ENCODE assay signal across 27 cellular contexts in the genomic region with DNA sequence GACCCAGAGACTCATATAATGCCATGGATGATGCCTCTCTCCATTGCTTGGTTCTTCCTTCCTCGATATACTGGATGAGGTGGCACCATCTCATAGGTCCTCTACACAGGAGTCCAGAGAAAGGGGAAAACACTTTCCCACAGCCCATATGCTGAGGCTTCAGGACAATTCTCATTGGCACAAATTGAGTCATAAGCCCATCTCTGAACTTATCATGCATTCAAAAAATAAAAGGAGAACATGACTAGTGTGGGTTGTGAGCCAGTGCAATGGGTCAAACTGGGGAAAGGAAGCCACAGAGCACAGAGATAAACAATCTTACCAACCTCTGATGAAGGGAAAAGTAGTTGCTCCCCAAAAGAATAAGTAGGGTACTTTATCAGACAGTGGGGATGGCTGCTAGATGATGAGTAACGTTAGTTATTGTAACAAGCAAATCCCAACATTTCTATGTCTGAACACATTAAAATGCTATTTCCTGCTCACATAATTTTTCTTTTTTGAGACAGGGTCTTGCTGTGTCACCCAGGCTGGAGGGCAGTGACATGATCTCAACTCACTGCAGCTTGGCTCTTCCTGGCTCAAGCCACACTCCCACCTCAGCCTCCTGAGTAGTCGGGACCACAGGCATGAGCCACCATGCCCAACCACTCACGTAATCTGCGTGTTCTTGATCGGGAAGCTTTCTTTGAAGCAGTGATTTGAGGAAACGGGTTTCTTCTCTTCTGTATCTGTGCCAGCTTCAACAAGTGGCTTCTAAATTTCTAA. TPM values are rescaled to one million over a fixed set of nuclear protein-coding genes. Genes with fewer than 3 reads are reported as not detected.
DNase-seq lines count a peak whose midpoint lies in the region; ATAC-seq, FAIRE-seq and TF ChIP-seq lines count a peak whose summit lies in the region.
"Had no signal": no experiment of that assay in that cellular context is flagged by ENCODE, and none has a peak within 500 bp of the region (broad histone marks: within the 10 kb centered on the region; RNA-seq: fewer than 3 reads in every experiment).

No MANE protein-coding gene starts in this region.

- no peak overlapping the region for H2BK15ac ChIP-seq in IMR-90 (ENCODE audit: low read depth, low read length)

- in situ Hi-C loops in GM23248 (cut with MboI) = no loop called here
- in situ Hi-C loops in IMR-90 (cut with MboI; ENCODE audit: low sequenced_read_pairs) = no loop called here

- H3K79me2 ChIP-seq in GM23248 (ENCODE audit: insufficient read depth) = no peaks in the 10 kb centered on the region

- no peaks in the 10 kb centered on the region; a peak in 1 of 4 replicates for H3K79me1 ChIP-seq in IMR-90 (ENCODE audit: low read depth in 1 of 2, low read length in 2 of 2)

- peaks cover 11% of the 10 kb centered on the region for H3K36me3 Mint-ChIP-seq in activated T-helper 17 cell treated with anti-CD3 and anti-CD28 coated beads, Interleukin-2, amount 50 U/mL, for 72 hours (ENCODE audit: low read depth)

- no peak overlapping the region for H4K5ac ChIP-seq in IMR-90 (ENCODE audit: low read depth, low read length)

- H3K36me3 ChIP-seq in GM23248 (ENCODE audit: low read depth) = no peaks in the 10 kb centered on the region
- peaks cover 5% of the 10 kb centered on the region for H3K36me3 ChIP-seq in IMR-90 (ENCODE audit: control insufficient read depth, insufficient read depth, low read length)
- H3K36me3 ChIP-seq in kidney (ENCODE audit: control insufficient read depth in 1 of 2, insufficient read depth in 2 of 2, low read length in 2 of 2) = peaks cover 0 to 4% of the 10 kb centered on the region in 2 donors
- peaks cover 10% of the 10 kb centered on the region for H3K36me3 ChIP-seq in MG63
- H3K36me3 ChIP-seq: SJCRH30 had no signal

- 84 to 85% methylated on average over 7 of the region's 7 CpGs for WGBS in GM23248 (ENCODE audit: low coverage in 1 of 2, low lambda C conversion rate in 2 of 2, missing lambda C conversion rate in 2 of 2), 2 experiments
- WGBS in IMR-90 (ENCODE audit: extremely low coverage in 2 of 2, insufficient read length in 1 of 2), 2 experiments = no CpG with 5 or more reads among the region's 7 CpGs

- FAIRE-seq in kidney (lab: Jason Lieb, UNC) = no peak
- FAIRE-seq: D721Med, GM12891, H1 had no signal

- peaks cover 7% of the 10 kb centered on the region for H3K9me1 ChIP-seq in IMR-90 (ENCODE audit: insufficient read depth, low read length)

- H3K27me3 Mint-ChIP-seq in activated T-helper 17 cell treated with anti-CD3 and anti-CD28 coated beads, Interleukin-2, amount 50 U/mL, for 72 hours = no peaks in the 10 kb centered on the region
- H3K27me3 Mint-ChIP-seq: CD4-positive, alpha-beta T cell had no signal

- H4K8ac ChIP-seq in IMR-90 (ENCODE audit: low read depth in 2 of 2, low read length in 2 of 2) = peak overlapping the region in 1 of 2 experiments; percentile 41; a peak in 3 of 4 replicates

- H3K9me2 ChIP-seq in GM23248 (ENCODE audit: insufficient read depth) = no peaks in the 10 kb centered on the region

- H3K23ac ChIP-seq in IMR-90 (ENCODE audit: low read depth, low read length) = no peak overlapping the region

- H3K9me3 ChIP-seq in GM23248 (ENCODE audit: low read depth) (no peaks in the 10 kb centered on the region), IMR-90 (ENCODE audit: control insufficient read depth, insufficient read depth, low read length) (no peaks in the 10 kb centered on the region), kidney (ENCODE audit: control insufficient read depth in 1 of 2, low read length in 2 of 2) (peaks cover 0 to 7% of the 10 kb centered on the region in 2 donors), MG63 (no peaks in the 10 kb centered on the region)
- H3K9me3 ChIP-seq: SJCRH30 had no signal

- H3K9ac ChIP-seq in GM23248 (no peak overlapping the region), IMR-90 (ENCODE audit: low read depth, low read length) (no peak overlapping the region), kidney (ENCODE audit: low read length in 2 of 2) (no peak overlapping the region)
- H3K9ac ChIP-seq: BLaER1 treated with 17β-estradiol and CSF1 and Interleukin-3, amounts not matched to agents 10 nM and 100 nM had no signal

- H4K91ac ChIP-seq in IMR-90 (ENCODE audit: insufficient read depth, low read depth, low read length) = no peak overlapping the region

- no peak overlapping the region for H2AK5ac ChIP-seq in IMR-90 (ENCODE audit: low read depth, low read length)

- CTCF ChIA-PET in IMR-90 (lab: Yijun Ruan, JAX) = interaction anchor here (0.5 kb wide), 1 partner anchor 143 kb away, joined by 7 read pairs; no protein-coding TSS in a partner anchor

- no peak overlapping the region for H3K27ac ChIP-seq in GM23248
- no peak overlapping the region for H3K27ac ChIP-seq in IMR-90 (ENCODE audit: insufficient read depth, low read length)
- no peak overlapping the region for H3K27ac ChIP-seq in kidney (ENCODE audit: low read depth in 2 of 2, low read length in 2 of 2)
- H3K27ac ChIP-seq: 22Rv1; BLaER1 treated with 17β-estradiol and CSF1 and Interleukin-3, amounts not matched to agents 10 nM and 100 nM; PC-9; SJCRH30 had no signal

- H3K4me3 ChIP-seq in GM23248 (no peak overlapping the region), IMR-90 (ENCODE audit: insufficient read depth, low read depth, low read length) (no peak overlapping the region), kidney (ENCODE audit: low read length in 2 of 2) (no peak overlapping the region), MG63 (no peak overlapping the region)
- H3K4me3 ChIP-seq: BLaER1 treated with 17β-estradiol and CSF1 and Interleukin-3, amounts not matched to agents 10 nM and 100 nM; PC-9; SJCRH30 had no signal

- no peak for TF ChIP-seq RAD21 in IMR-90 (IDR thresholded peaks at IDR 0.05; ENCODE audit: low read length)

- DNase-seq in A172 (ENCODE audit: low spot score) = peak; percentile 17
- peak; percentile 12 for DNase-seq in GM23248
- peak; percentile 50 for DNase-seq in IMR-90
- no peak for DNase-seq in NCI-H1417 (lab: John Stamatoyannopoulos, UW)
- DNase-seq in kidney = no peak
- DNase-seq in MG63 = no peak
- DNase-seq in AG08395 (ENCODE audit: low spot score) = no peak
- DNase-seq: ACHN; AML-193; CD4-positive, alpha-beta T cell; GF-D8; Karpas-422; NCI-H1105; NCI-H146; NCI-H2029; NCI-H446; NCI-H526 treated with DMSO at 0.1 percent for 48 hours; PC-9; SJCRH30 had no signal

- no peaks in the 10 kb centered on the region for H3K27me3 ChIP-seq in GM23248 (replicated peaks; ENCODE audit: insufficient read depth)
- no peaks in the 10 kb centered on the region for H3K27me3 ChIP-seq in IMR-90 (ENCODE audit: control insufficient read depth, insufficient read depth, low read length)
- H3K27me3 ChIP-seq in MG63 = no peaks in the 10 kb centered on the region
- H3K27me3 ChIP-seq: BLaER1 treated with 17β-estradiol and CSF1 and Interleukin-3, amounts not matched to agents 10 nM and 100 nM; SJCRH30 had no signal

- TF ChIP-seq CTCF in IMR-90 (conservative IDR thresholded peaks at IDR 0.05; ENCODE audit: low read depth, low read length) (no peak), kidney (IDR thresholded peaks at IDR 0.05; ENCODE audit: borderline replicate concordance, extremely low read depth, insufficient read depth) (no peak)

- H3K4me1 ChIP-seq in GM23248 (ENCODE audit: insufficient read depth) = no peaks in the 10 kb centered on the region
- H3K4me1 ChIP-seq in IMR-90 (ENCODE audit: control insufficient read depth, insufficient read depth, low read length) = no peaks in the 10 kb centered on the region; the same call in 1 of the 2 replicates
- no peaks in the 10 kb centered on the region for H3K4me1 ChIP-seq in kidney (ENCODE audit: control insufficient read depth in 1 of 2, insufficient read depth in 1 of 2, low read depth in 1 of 2, low read length in 2 of 2)
- H3K4me1 ChIP-seq: BLaER1 treated with 17β-estradiol and CSF1 and Interleukin-3, amounts not matched to agents 10 nM and 100 nM; SJCRH30 had no signal

- H4K20me1 ChIP-seq in GM23248 (ENCODE audit: insufficient read depth) (no peaks in the 10 kb centered on the region), IMR-90 (ENCODE audit: insufficient read depth, low read length) (no peaks in the 10 kb centered on the region)

- H2BK20ac ChIP-seq in IMR-90 (ENCODE audit: low read depth, low read length) = peak overlapping the region; percentile 5; the same call in 1 of the 2 replicates

- intact Hi-C loops in IMR-90 (cut with micrococcal nuclease) (no loop called here), kidney (cut with DNase I) (no loop called here)

- peak; percentile 44 for ATAC-seq in IMR-90 (ENCODE audit: low read depth)
- ATAC-seq in activated T-helper 17 cell treated with anti-CD3 and anti-CD28 coated beads, Interleukin-2, amount 50 U/mL, for 72 hours (replicated peaks) = peak; percentile 54
- ATAC-seq: HCT116, Right ventricle myocardium inferior had no signal

- H2BK5ac ChIP-seq in IMR-90 (ENCODE audit: low read depth, low read length, poor library complexity, severe bottlenecking) = peak overlapping the region; percentile 24

- H2AFZ ChIP-seq in GM23248 (no peak overlapping the region), IMR-90 (replicated peaks; ENCODE audit: low read length, poor library complexity) (peak overlapping the region; percentile 68)
- H2AFZ ChIP-seq: PC-9 had no signal

- H3K4me2 ChIP-seq in GM23248 (ENCODE audit: unreplicated experiment) (no peak overlapping the region), IMR-90 (ENCODE audit: low read depth, low read length) (no peak overlapping the region)
- H3K4me2 ChIP-seq: BLaER1 treated with 17β-estradiol and CSF1 and Interleukin-3, amounts not matched to agents 10 nM and 100 nM; PC-9 had no signal

- H2AK9ac ChIP-seq in IMR-90 (replicated peaks; ENCODE audit: low read depth, low read length, poor library complexity) = no peak overlapping the region

- no peaks in the 10 kb centered on the region for H3K4me1 Mint-ChIP-seq in activated T-helper 17 cell treated with anti-CD3 and anti-CD28 coated beads, Interleukin-2, amount 50 U/mL, for 72 hours

- no TSS peak for BruUV-seq in IMR-90 (replicated peaks; lab: Mats Ljungman, UMichigan)

- peak overlapping the region; percentile 51 for H2BK120ac ChIP-seq in IMR-90 (ENCODE audit: low read depth, low read length)

- dilution Hi-C loops in IMR-90 (cut with HindIII; ENCODE audit: low sequenced_read_pairs, unreplicated experiment) = no loop called here

- no peak for TF ChIP-seq POLR2A in IMR-90 (IDR thresholded peaks at IDR 0.05; ENCODE audit: low read depth, low read length)

- POLR2A ChIA-PET in IMR-90 (lab: Charles Lee; ENCODE audit: unreplicated experiment) = no interaction called here

- no peaks in the 10 kb centered on the region for H3K9me3 Mint-ChIP-seq in activated T-helper 17 cell treated with anti-CD3 and anti-CD28 coated beads, Interleukin-2, amount 50 U/mL, for 72 hours
- H3K9me3 Mint-ChIP-seq: CD4-positive, alpha-beta T cell had no signal

- H3K56ac ChIP-seq in IMR-90 (ENCODE audit: extremely low read depth, insufficient read depth, low read length) = no peak overlapping the region

- H3F3A ChIP-seq in GM23248 (ENCODE audit: insufficient read depth) = no peaks in the 10 kb centered on the region; the same call in 1 of the 2 replicates

- H3K4me3 Mint-ChIP-seq in activated T-helper 17 cell treated with anti-CD3 and anti-CD28 coated beads, Interleukin-2, amount 50 U/mL, for 72 hours = no peak overlapping the region
- H3K4me3 Mint-ChIP-seq: CD4-positive, alpha-beta T cell had no signal

- H3K14ac ChIP-seq in IMR-90 (replicated peaks; ENCODE audit: low read depth, low read length) = no peak overlapping the region

- H3K4ac ChIP-seq in IMR-90 (ENCODE audit: low read depth, low read length) = peak overlapping the region; percentile 57; the same call in 1 of the 2 replicates

- no peak overlapping the region for H3K27ac Mint-ChIP-seq in activated T-helper 17 cell treated with anti-CD3 and anti-CD28 coated beads, Interleukin-2, amount 50 U/mL, for 72 hours
- H3K27ac Mint-ChIP-seq: CD4-positive, alpha-beta T cell had no signal

- H3K18ac ChIP-seq in IMR-90 (ENCODE audit: low read depth, low read length) = no peak overlapping the region; the same call in 1 of the 2 replicates

RNA-seq across cellular contexts. Expression of a gene that starts 27.0 kb away (rescaled TPM):
- 155 and 160 TPM in 2 replicates for total RNA-seq in A172 (2014; rRNA removed; shearing (Covaris generic))
- 62.6 and 74.0 TPM in 2 replicates for total RNA-seq in GM23248 (2014; rRNA removed; shearing (Covaris generic))
- polyA plus RNA-seq in GM23248 (2016; fragmentation: Nextera tagmentation; extraction: Ambion mirVana) (52.6 and 53.1 TPM in 2 replicates), IMR-90 (2012; rRNA removed) (102 and 173 TPM in 2 replicates), kidney (ENCODE audit: insufficient read depth, low read depth, low replicate concordance) (204 TPM)
- total RNA-seq in IMR-90 (2012; rRNA removed) (243 TPM in 2 replicates), kidney (1,836 TPM)
- polyA plus RNA-seq in IMR-90 (2012; cell fraction: cytosol; rRNA removed) = 93.7 and 177 TPM in 2 replicates
- 48.2 and 96.3 TPM in 2 replicates for polyA plus RNA-seq in IMR-90 (2012; cell fraction: nucleus; rRNA removed; ENCODE audit: low replicate concordance)
- 100 to 1,000 TPM; 110 to 112 TPM for total RNA-seq in activated T-helper 17 cell treated with anti-CD3 and anti-CD28 coated beads, Interleukin-2, amount 50 U/mL, for 72 hours
- total RNA-seq in MG63 (2014; rRNA removed; shearing (Covaris generic); ENCODE audit: low replicate concordance) = 33.0 and 51.1 TPM in 2 replicates

Comparison
In these comparisons a context has a peak if more than half of its experiments do, and no peak if none do; other contexts are left out.
1. DNase-seq: peak in A172 (single experiment), GM23248 (single experiment) and IMR-90 (single experiment); none in NCI-H1417 (0 of 3), kidney (single experiment), MG63 (single experiment) and AG08395 (single experiment).